In genomic region chr6:157276134-157276532, GRCh38 we compare ENCODE assay signal across 28 cellular contexts.
"Had no signal": no experiment of that assay in that cellular context is flagged by ENCODE, and none has a peak within 500 bp of the region (broad histone marks: within the 10 kb centered on the region; RNA-seq: fewer than 3 reads in every experiment).

No MANE protein-coding gene starts in this region.

- H3K4me3 Mint-ChIP-seq: activated naive CD8-positive, alpha-beta T cell treated with anti-CD3 and anti-CD28 coated beads, Interleukin-2, amount 50 U/mL, for 24 hours had no signal

- H3K4me3 ChIP-seq: body of pancreas, SJCRH30 had no signal

- H3K9ac ChIP-seq: SK-N-SH had no signal

- H3K4me1 ChIP-seq: SJCRH30 had no signal

- H3K27ac Mint-ChIP-seq: activated CD4-positive, alpha-beta memory T cell treated with anti-CD3 and anti-CD28 coated beads for 36 hours; activated CD4-positive, alpha-beta T cell treated with anti-CD3 and anti-CD28 coated beads, Interleukin-2, amount 10 ng/mL, durations not matched to agents 7 days and 5 days; activated naive CD8-positive, alpha-beta T cell treated with anti-CD3 and anti-CD28 coated beads, Interleukin-2, amount 50 U/mL, for 24 hours had no signal

- H3K36me3 ChIP-seq: ascending aorta, SJCRH30 had no signal

- H3K27me3 Mint-ChIP-seq: activated CD4-positive, alpha-beta memory T cell treated with anti-CD3 and anti-CD28 coated beads for 36 hours; activated CD4-positive, alpha-beta T cell treated with anti-CD3 and anti-CD28 coated beads, Interleukin-2, amount 10 ng/mL, durations not matched to agents 7 days and 5 days; activated naive CD8-positive, alpha-beta T cell treated with anti-CD3 and anti-CD28 coated beads, Interleukin-2, amount 50 U/mL, for 24 hours had no signal

- ATAC-seq: activated naive CD4-positive, alpha-beta T cell treated with anti-CD3 and anti-CD28 coated beads, Interleukin-2, amount 50 U/mL, for 72 hours; activated naive CD8-positive, alpha-beta T cell treated with anti-CD3 and anti-CD28 coated beads, Interleukin-2, amount 50 U/mL, for 24 hours; body of pancreas; Panc1 had no signal

- H3K27me3 ChIP-seq: ascending aorta, body of pancreas, SJCRH30 had no signal

- H3K9me3 ChIP-seq: ascending aorta, body of pancreas, SJCRH30, SK-N-SH had no signal

- FAIRE-seq: bronchial epithelial cell had no signal

- H3K9me3 Mint-ChIP-seq: activated CD4-positive, alpha-beta memory T cell treated with anti-CD3 and anti-CD28 coated beads for 36 hours; activated CD4-positive, alpha-beta T cell treated with anti-CD3 and anti-CD28 coated beads, Interleukin-2, amount 10 ng/mL, durations not matched to agents 7 days and 5 days; activated naive CD4-positive, alpha-beta T cell treated with anti-CD3 and anti-CD28 coated beads, Interleukin-2, amount 50 U/mL, for 72 hours; activated naive CD8-positive, alpha-beta T cell treated with anti-CD3 and anti-CD28 coated beads, Interleukin-2, amount 50 U/mL, for 24 hours had no signal

- H3K36me3 Mint-ChIP-seq: activated CD4-positive, alpha-beta memory T cell treated with anti-CD3 and anti-CD28 coated beads for 36 hours; activated naive CD4-positive, alpha-beta T cell treated with anti-CD3 and anti-CD28 coated beads, Interleukin-2, amount 50 U/mL, for 72 hours had no signal

- DNase-seq: activated CD4-positive, alpha-beta memory T cell treated with anti-CD3 and anti-CD28 coated beads for 36 hours; activated CD4-positive, alpha-beta T cell treated with anti-CD3 and anti-CD28 coated beads, Interleukin-2, amount 10 ng/mL, durations not matched to agents 7 days and 5 days; activated CD4-positive, CD25-positive, alpha-beta regulatory T cell; activated CD8-positive, alpha-beta memory T cell treated with anti-CD3 and anti-CD28 coated beads for 24 hours; activated naive CD4-positive, alpha-beta T cell treated with Interleukin-2 at 50 U/mL for 16 hours; activated naive CD8-positive, alpha-beta T cell treated with anti-CD3 and anti-CD28 coated beads, Interleukin-2, amount 50 U/mL, for 24 hours; amniotic stem cell; KG1; NCI-H1048; NCI-H146; NCI-H187 treated with DMSO at 0.1 percent for 48 hours; NCI-H2171; NCI-H2227 treated with DMSO at 0.1 percent for 48 hours; NCI-H526; NCI-H82; NK-92 treated with Interleukin-12 subunit alpha and Interleukin-12 subunit beta, amount 100 ng/mL, for 24 hours; OCI-M1; Right ventricle myocardium superior; SJCRH30; SK-N-SH; T-helper 1 cell had no signal

- H3K27ac ChIP-seq: RWPE1, SJCRH30, VCaP had no signal
